In genomic region chr2:155250800-155251199, GRCh38 we compare ENCODE assay signal across 9 cellular contexts.
A peak's percentile ranks its signal among the peaks of the same experiment; 100 is the strongest.
DNase-seq lines count a peak whose midpoint lies in the region; ATAC-seq and TF ChIP-seq lines count a peak whose summit lies in the region.
"Had no signal": no experiment of that assay in that cellular context is flagged by ENCODE, and none has a peak within 500 bp of the region (broad histone marks: within the 10 kb centered on the region; RNA-seq: fewer than 3 reads in every experiment).

No MANE protein-coding gene starts in this region.

- H3K4me3 ChIP-seq in heart right ventricle (no peak overlapping the region), OCI-LY3 (ENCODE audit: low read length) (no peak overlapping the region), liver (ENCODE audit: low read depth in 1 of 3, low read length in 3 of 3) (no peak overlapping the region)

- no peaks in the 10 kb centered on the region for H3K79me2 ChIP-seq in OCI-LY3 (ENCODE audit: low read length)

- no peaks in the 10 kb centered on the region for H4K20me1 ChIP-seq in OCI-LY3 (ENCODE audit: insufficient read depth, low read length)

- H3K9me3 ChIP-seq in heart right ventricle (peaks cover 0 to 4% (median 0%) of the 10 kb centered on the region in 11 donors), OCI-LY3 (ENCODE audit: insufficient read depth, low read length) (no peaks in the 10 kb centered on the region), liver (ENCODE audit: control insufficient read depth in 4 of 4, low read length in 3 of 4) (no peaks in the 10 kb centered on the region)

- H3K9ac ChIP-seq in OCI-LY3 (ENCODE audit: low read length) = no peak overlapping the region
- no peak overlapping the region for H3K9ac ChIP-seq in liver (ENCODE audit: low read depth in 1 of 2, low read length in 2 of 2)

- H2AFZ ChIP-seq in OCI-LY3 (ENCODE audit: low read depth, low read length) = no peak overlapping the region

- intact Hi-C loops in heart right ventricle (cut with DNase I) = no loop called here
- intact Hi-C loops in left ventricle myocardium superior (cut with micrococcal nuclease) = no loop called here

- H3K27ac ChIP-seq in heart right ventricle (no peak overlapping the region), OCI-LY3 (ENCODE audit: low read length) (no peak overlapping the region), liver (ENCODE audit: low read depth in 1 of 2, low read length in 2 of 2) (no peak overlapping the region)

- no peaks in the 10 kb centered on the region for H3K36me3 ChIP-seq in heart right ventricle
- H3K36me3 ChIP-seq in OCI-LY3 (replicated peaks; ENCODE audit: low read depth, low read length) = no peaks in the 10 kb centered on the region
- H3K36me3 ChIP-seq in liver (ENCODE audit: control insufficient read depth in 4 of 4, insufficient read depth in 3 of 4, low read depth in 1 of 4, low read length in 3 of 4) = no peaks in the 10 kb centered on the region

- peak; percentile 62 to 75 for TF ChIP-seq RAD21 in liver (IDR thresholded peaks at IDR 0.05)

- ATAC-seq in heart right ventricle = no peak
- ATAC-seq in left ventricle myocardium superior = no peak
- peak; percentile 76 for ATAC-seq in HG02973 (IDR thresholded peaks at IDR 0.05; ENCODE audit: unreplicated experiment)

- TF ChIP-seq CTCF in heart right ventricle (IDR thresholded peaks at IDR 0.05) (peak in 6 of 9 donors; percentile 17 to 35 (median 18)), OCI-LY3 (IDR thresholded peaks at IDR 0.05; ENCODE audit: low read depth, low read length) (peak; percentile 61), liver (IDR thresholded peaks at IDR 0.05; ENCODE audit: low read depth, low read length, missing input control) (peak; percentile 25)

- H3K4me1 ChIP-seq in heart right ventricle = no peaks in the 10 kb centered on the region
- no peaks in the 10 kb centered on the region for H3K4me1 ChIP-seq in OCI-LY3 (ENCODE audit: low read length)
- no peaks in the 10 kb centered on the region for H3K4me1 ChIP-seq in liver (ENCODE audit: control insufficient read depth in 4 of 4, insufficient read depth in 4 of 4, low read length in 3 of 4)

- 11 to 18% methylated on average over 2 of the region's 2 CpGs for WGBS in heart right ventricle, 2 donors
- 18% methylated on average over 2 of the region's 2 CpGs for WGBS in liver

- H3K4me2 ChIP-seq in OCI-LY3 (ENCODE audit: low read length) = no peak overlapping the region

- H3K27me3 ChIP-seq in heart right ventricle (no peaks in the 10 kb centered on the region), OCI-LY3 (ENCODE audit: low read depth, low read length) (no peaks in the 10 kb centered on the region), liver (ENCODE audit: control insufficient read depth in 4 of 4, insufficient read depth in 4 of 4, low read length in 3 of 4) (no peaks in the 10 kb centered on the region)

- DNase-seq in heart right ventricle (no peak), left ventricle myocardium superior (no peak), DMS79 treated with DMSO at 0.1 percent for 48 hours (lab: John Stamatoyannopoulos, UW) (no peak), GM19240 (ENCODE audit: insufficient read length, low spot score) (no peak)
- no peak for DNase-seq in activated effector memory CD4-positive, alpha-beta T cell treated with anti-CD3 and anti-CD28 coated beads, Interleukin-2, amount 50 U/mL, for 16 hours
- DNase-seq: CD4-positive, CD25-positive, alpha-beta regulatory T cell had no signal

TF ChIP-seq in liver, 16 proteins besides CTCF, POLR2A, EP300 and RAD21:
- TF ChIP-seq, protein P1, sequence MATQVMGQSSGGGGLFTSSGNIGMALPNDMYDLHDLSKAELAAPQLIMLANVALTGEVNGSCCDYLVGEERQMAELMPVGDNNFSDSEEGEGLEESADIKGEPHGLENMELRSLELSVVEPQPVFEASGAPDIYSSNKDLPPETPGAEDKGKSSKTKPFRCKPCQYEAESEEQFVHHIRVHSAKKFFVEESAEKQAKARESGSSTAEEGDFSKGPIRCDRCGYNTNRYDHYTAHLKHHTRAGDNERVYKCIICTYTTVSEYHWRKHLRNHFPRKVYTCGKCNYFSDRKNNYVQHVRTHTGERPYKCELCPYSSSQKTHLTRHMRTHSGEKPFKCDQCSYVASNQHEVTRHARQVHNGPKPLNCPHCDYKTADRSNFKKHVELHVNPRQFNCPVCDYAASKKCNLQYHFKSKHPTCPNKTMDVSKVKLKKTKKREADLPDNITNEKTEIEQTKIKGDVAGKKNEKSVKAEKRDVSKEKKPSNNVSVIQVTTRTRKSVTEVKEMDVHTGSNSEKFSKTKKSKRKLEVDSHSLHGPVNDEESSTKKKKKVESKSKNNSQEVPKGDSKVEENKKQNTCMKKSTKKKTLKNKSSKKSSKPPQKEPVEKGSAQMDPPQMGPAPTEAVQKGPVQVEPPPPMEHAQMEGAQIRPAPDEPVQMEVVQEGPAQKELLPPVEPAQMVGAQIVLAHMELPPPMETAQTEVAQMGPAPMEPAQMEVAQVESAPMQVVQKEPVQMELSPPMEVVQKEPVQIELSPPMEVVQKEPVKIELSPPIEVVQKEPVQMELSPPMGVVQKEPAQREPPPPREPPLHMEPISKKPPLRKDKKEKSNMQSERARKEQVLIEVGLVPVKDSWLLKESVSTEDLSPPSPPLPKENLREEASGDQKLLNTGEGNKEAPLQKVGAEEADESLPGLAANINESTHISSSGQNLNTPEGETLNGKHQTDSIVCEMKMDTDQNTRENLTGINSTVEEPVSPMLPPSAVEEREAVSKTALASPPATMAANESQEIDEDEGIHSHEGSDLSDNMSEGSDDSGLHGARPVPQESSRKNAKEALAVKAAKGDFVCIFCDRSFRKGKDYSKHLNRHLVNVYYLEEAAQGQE (IDR thresholded peaks at IDR 0.05) = no peak
